ENCODE assay signal across 1 cellular context in genomic region chr9:95724253-95724991, GRCh38.
A peak's percentile ranks its signal among the peaks of the same experiment; 100 is the strongest.
TF ChIP-seq lines count a peak whose summit lies in the region.

No MANE protein-coding gene starts in this region.

TF ChIP-seq in HepG2, 621 proteins besides CTCF, POLR2A, EP300 and RAD21 (continued from another document and continues in another):
- TF ChIP-seq SOX13 (IDR thresholded peaks at IDR 0.05) (peak; percentile 72; the same call in 1 of the 2 replicates), SOX13 (CRISPR knock-in tag; conservative IDR thresholded peaks at IDR 0.05 in 1 of 2, IDR thresholded peaks at IDR 0.05 in 1 of 2) (peak in 1 of 2 experiments; percentile 79; a peak in 2 of 4 replicates), ZNF883 (CRISPR knock-in tag; IDR thresholded peaks at IDR 0.05; ENCODE audit: not compliant biosample characterization) (no peak), GATAD2A (CRISPR knock-in tag; IDR thresholded peaks at IDR 0.05) (peak; percentile 92), SIX1 (CRISPR knock-in tag; IDR thresholded peaks at IDR 0.05; ENCODE audit: borderline replicate concordance) (peak; percentile 62; the same call in 1 of the 2 replicates), ZNF770 (CRISPR knock-in tag; IDR thresholded peaks at IDR 0.05) (no peak), KAT8 (CRISPR knock-in tag; IDR thresholded peaks at IDR 0.05) (peak; percentile 21; the same call in 1 of the 2 replicates), ZNF615 (CRISPR knock-in tag; IDR thresholded peaks at IDR 0.05; ENCODE audit: borderline replicate concordance) (no peak), KIAA2018 (CRISPR knock-in tag; IDR thresholded peaks at IDR 0.05; ENCODE audit: borderline replicate concordance) (no peak), CEBPG (CRISPR knock-in tag; IDR thresholded peaks at IDR 0.05) (no peak; the same call in 1 of the 2 replicates), KDM4B (CRISPR knock-in tag; IDR thresholded peaks at IDR 0.05) (no peak), CREB1 (IDR thresholded peaks at IDR 0.05) (no peak), CREB1 (CRISPR knock-in tag; IDR thresholded peaks at IDR 0.05) (no peak), ZNF460 (CRISPR knock-in tag; IDR thresholded peaks at IDR 0.05; ENCODE audit: borderline replicate concordance) (no peak), GRHL1 (CRISPR knock-in tag; conservative IDR thresholded peaks at IDR 0.05) (no peak), ZNF263 (CRISPR knock-in tag; IDR thresholded peaks at IDR 0.05) (no peak), ZNF276 (CRISPR knock-in tag; IDR thresholded peaks at IDR 0.05; ENCODE audit: low read depth) (no peak), TBL1XR1 (IDR thresholded peaks at IDR 0.05; ENCODE audit: borderline replicate concordance, low read length, partially characterized antibody) (no peak), RBM39 (IDR thresholded peaks at IDR 0.05; ENCODE audit: low read depth, low read length, poor library complexity, severe bottlenecking) (no peak), ZFP91 (CRISPR knock-in tag; IDR thresholded peaks at IDR 0.05; ENCODE audit: borderline replicate concordance) (no peak), TFE3 (CRISPR knock-in tag; IDR thresholded peaks at IDR 0.05) (0 out of 2 replicates have a peak, but pooled peaks have one; percentile 15), NR3C1 (CRISPR knock-in tag; IDR thresholded peaks at IDR 0.05) (no peak), PLSCR1 (CRISPR knock-in tag; IDR thresholded peaks at IDR 0.05; ENCODE audit: borderline replicate concordance) (no peak), KLF12 (CRISPR knock-in tag; IDR thresholded peaks at IDR 0.05; ENCODE audit: borderline replicate concordance) (no peak), ZNF644 (CRISPR knock-in tag; IDR thresholded peaks at IDR 0.05; ENCODE audit: low read depth) (0 out of 2 replicates have a peak, but pooled peaks have one; percentile 53), DPF2 (CRISPR knock-in tag; IDR thresholded peaks at IDR 0.05; ENCODE audit: borderline replicate concordance, low read depth) (peak; percentile 87), PRPF4 (IDR thresholded peaks at IDR 0.05; ENCODE audit: low read depth, low read length, poor library complexity, severe bottlenecking) (no peak), TARDBP (CRISPR knock-in tag; IDR thresholded peaks at IDR 0.05) (peak; percentile 34; the same call in 1 of the 2 replicates), ZNF800 (CRISPR knock-in tag; IDR thresholded peaks at IDR 0.05) (no peak), ZNF7 (CRISPR knock-in tag; IDR thresholded peaks at IDR 0.05) (no peak), CHD4 (IDR thresholded peaks at IDR 0.05; ENCODE audit: borderline replicate concordance, low read length) (no peak; the same call in 1 of the 2 replicates), ZBTB7A (CRISPR knock-in tag; IDR thresholded peaks at IDR 0.05) (no peak), ELF3 (CRISPR knock-in tag; IDR thresholded peaks at IDR 0.05) (peak; percentile 98), ZBTB3 (CRISPR knock-in tag; IDR thresholded peaks at IDR 0.05; ENCODE audit: borderline replicate concordance, low read depth) (no peak), ZNF614 (CRISPR knock-in tag; IDR thresholded peaks at IDR 0.05; ENCODE audit: borderline replicate concordance) (peak; percentile 66; the same call in 1 of the 2 replicates), ZBTB42 (CRISPR knock-in tag; IDR thresholded peaks at IDR 0.05) (no peak), ZBTB7B (CRISPR knock-in tag; IDR thresholded peaks at IDR 0.05) (no peak), ETV6 (CRISPR knock-in tag; conservative IDR thresholded peaks at IDR 0.05) (peak; percentile 66; the same call in 1 of the 2 replicates), ZNF274 (CRISPR knock-in tag; IDR thresholded peaks at IDR 0.05) (no peak), BATF2 (CRISPR knock-in tag; IDR thresholded peaks at IDR 0.05) (no peak)
